ENCODE assay signal across 8 cellular contexts in the genomic region with DNA sequence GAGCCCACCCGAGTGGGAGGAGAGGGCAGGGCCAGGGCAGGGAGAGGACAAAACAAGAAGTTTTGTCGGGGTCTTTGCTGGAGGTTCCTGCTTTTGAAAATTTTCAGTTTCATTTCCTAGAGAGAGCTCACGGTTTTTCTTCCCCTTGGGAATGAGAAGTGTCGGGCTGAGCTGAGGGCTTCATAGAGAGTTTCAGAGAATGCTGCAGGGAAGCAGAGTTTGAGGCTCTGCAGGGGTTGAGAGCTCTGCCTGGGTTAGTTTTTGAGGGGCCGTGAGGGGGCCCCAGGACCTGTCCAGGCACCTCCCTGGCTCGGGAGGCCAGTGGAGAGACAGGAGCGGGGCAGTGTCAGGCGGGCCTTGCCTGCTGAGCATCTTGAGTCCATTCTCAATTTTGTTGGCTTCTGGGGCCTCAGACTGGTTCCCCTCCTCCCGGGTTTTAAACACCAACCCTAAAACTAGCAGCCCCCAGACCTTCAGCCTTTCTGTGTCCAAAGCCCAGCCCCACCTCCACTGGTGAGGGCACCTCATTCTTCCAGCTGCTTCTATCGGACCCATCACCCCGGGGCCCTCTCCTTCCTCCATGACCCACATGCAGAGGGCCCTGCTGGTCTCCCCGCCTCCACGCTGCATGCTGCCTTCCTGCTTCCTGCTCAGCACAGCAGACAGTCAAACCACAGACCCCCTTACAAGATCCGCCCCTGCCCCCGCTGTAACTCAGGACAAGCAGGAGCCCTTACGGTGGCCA. TPM values are rescaled to one million over a fixed set of nuclear protein-coding genes. Genes with fewer than 3 reads are reported as not detected.
DNase-seq lines count a peak whose midpoint lies in the region; ATAC-seq lines count a peak whose summit lies in the region.

No MANE protein-coding gene starts in this region.

- H3K4me1 Mint-ChIP-seq in IgD-negative memory B cell = peaks cover 26 to 32% (median 30%) of the 10 kb centered on the region in 3 donors
- H3K4me1 Mint-ChIP-seq in stimulated activated effector memory CD8-positive, alpha-beta T cell treated with anti-CD3 and anti-CD28 coated beads, Interleukin-12 subunit alpha, Interleukin-12 subunit beta, amount 100 ng/mL, for 72 hours = peaks cover 51% of the 10 kb centered on the region

- no peaks in the 10 kb centered on the region for H3K9me3 Mint-ChIP-seq in IgD-negative memory B cell
- no peaks in the 10 kb centered on the region for H3K9me3 Mint-ChIP-seq in stimulated activated effector memory CD8-positive, alpha-beta T cell treated with anti-CD3 and anti-CD28 coated beads, Interleukin-12 subunit alpha, Interleukin-12 subunit beta, amount 100 ng/mL, for 72 hours

- no peak for ATAC-seq in stimulated activated effector memory CD8-positive, alpha-beta T cell treated with anti-CD3 and anti-CD28 coated beads, Interleukin-12 subunit alpha, Interleukin-12 subunit beta, amount 100 ng/mL, for 72 hours
- no peak for ATAC-seq in GM21447 (IDR thresholded peaks at IDR 0.05; ENCODE audit: unreplicated experiment)
- no peak for ATAC-seq in HG03457 (IDR thresholded peaks at IDR 0.05; ENCODE audit: unreplicated experiment)

- peak; percentile 88 for DNase-seq in activated CD8-positive, alpha-beta memory T cell treated with anti-CD3 and anti-CD28 coated beads for 24 hours
- DNase-seq in germinal center (ENCODE audit: low spot score) = peak; percentile 63
- DNase-seq in stimulated activated effector memory CD8-positive, alpha-beta T cell treated with anti-CD3 and anti-CD28 coated beads, Interleukin-12 subunit alpha, Interleukin-12 subunit beta, amount 100 ng/mL, for 72 hours (ENCODE audit: low spot score in 2 of 2) = peak in 1 of 2 donors; percentile 81
- no peak for DNase-seq in mesenteric fat pad (ENCODE audit: low spot score)
- no peak for DNase-seq in AG20443 (ENCODE audit: low spot score)

- H3K36me3 Mint-ChIP-seq in IgD-negative memory B cell = peaks cover 2% of the 10 kb centered on the region
- peaks cover 19% of the 10 kb centered on the region for H3K36me3 Mint-ChIP-seq in stimulated activated effector memory CD8-positive, alpha-beta T cell treated with anti-CD3 and anti-CD28 coated beads, Interleukin-12 subunit alpha, Interleukin-12 subunit beta, amount 100 ng/mL, for 72 hours

- peak overlapping the region; percentile 90 to 100 (median 98) for H3K4me3 Mint-ChIP-seq in IgD-negative memory B cell
- H3K4me3 Mint-ChIP-seq in stimulated activated effector memory CD8-positive, alpha-beta T cell treated with anti-CD3 and anti-CD28 coated beads, Interleukin-12 subunit alpha, Interleukin-12 subunit beta, amount 100 ng/mL, for 72 hours = peak overlapping the region; percentile 99

- H3K27me3 Mint-ChIP-seq in IgD-negative memory B cell = peaks cover 2% of the 10 kb centered on the region

- H3K27ac Mint-ChIP-seq in IgD-negative memory B cell = peak overlapping the region; percentile 92 to 96 (median 96)
- H3K27ac Mint-ChIP-seq in stimulated activated effector memory CD8-positive, alpha-beta T cell treated with anti-CD3 and anti-CD28 coated beads, Interleukin-12 subunit alpha, Interleukin-12 subunit beta, amount 100 ng/mL, for 72 hours = peak overlapping the region; percentile 96

RNA-seq across cellular contexts. Expression of a gene that starts 3.6 kb away (rescaled TPM):
- polyA plus RNA-seq in IgD-negative memory B cell = 26.2 TPM
- 168 TPM for total RNA-seq in mesenteric fat pad

RNA-seq across cellular contexts. Expression of a gene that starts 44.0 kb away (rescaled TPM):
- polyA plus RNA-seq in IgD-negative memory B cell = 2.7 TPM
- 13.2 TPM for total RNA-seq in mesenteric fat pad

RNA-seq across cellular contexts. Expression of a gene that starts 44.1 kb away (rescaled TPM):
- polyA plus RNA-seq in IgD-negative memory B cell = 31.6 TPM
- total RNA-seq in mesenteric fat pad = 44.7 TPM

Comparison
In these comparisons a context has a peak if more than half of its experiments do, and no peak if none do; other contexts are left out.
1. DNase-seq: peak in activated CD8-positive, alpha-beta memory T cell treated with anti-CD3 and anti-CD28 coated beads for 24 hours (single experiment) and germinal center (single experiment); none in mesenteric fat pad (single experiment) and AG20443 (single experiment).